In the genomic region with DNA sequence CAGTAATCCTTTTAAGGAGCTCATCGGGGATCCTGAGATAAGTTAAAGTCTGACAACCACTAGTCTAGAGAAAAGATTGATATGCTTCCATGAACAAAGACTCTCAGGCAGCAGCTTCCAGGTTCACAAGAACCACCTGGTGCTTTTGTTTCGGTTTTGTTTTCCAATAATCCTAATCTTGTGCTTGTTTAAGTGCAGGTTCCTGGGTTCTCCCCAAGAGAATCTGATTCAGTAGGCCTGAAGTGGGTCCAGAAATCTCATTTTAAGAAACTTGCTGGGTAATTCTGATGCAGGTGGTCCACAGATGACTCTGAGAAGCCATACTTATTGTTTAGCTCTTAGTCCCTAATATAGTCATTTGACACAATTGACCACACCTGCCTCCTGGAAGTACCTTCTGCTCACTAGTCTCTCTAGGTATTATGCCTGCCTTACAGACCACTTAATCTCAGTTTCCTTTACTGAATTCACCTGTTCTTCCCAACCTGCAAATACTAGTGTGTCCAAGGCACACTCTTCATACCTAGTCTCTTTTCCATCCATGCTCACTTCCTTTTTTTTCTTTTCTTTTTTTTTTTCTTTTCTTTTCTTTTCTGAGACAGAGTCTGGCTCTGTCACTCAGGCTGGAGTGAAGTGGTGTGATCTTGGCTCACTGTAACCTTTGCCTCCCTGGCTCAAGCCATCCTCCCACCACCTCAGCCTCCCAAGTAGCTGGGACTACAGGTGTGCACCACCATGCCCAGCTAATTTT, we compare ENCODE assay signal across 11 cellular contexts. TPM values are rescaled to one million over a fixed set of nuclear protein-coding genes. Genes with fewer than 3 reads are reported as not detected.
A peak's percentile ranks its signal among the peaks of the same experiment; 100 is the strongest.
DNase-seq lines count a peak whose midpoint lies in the region; ATAC-seq lines count a peak whose summit lies in the region.
"Had no signal": no experiment of that assay in that cellular context is flagged by ENCODE, and none has a peak within 500 bp of the region (broad histone marks: within the 10 kb centered on the region; RNA-seq: fewer than 3 reads in every experiment).

No MANE protein-coding gene starts in this region.

- no peaks in the 10 kb centered on the region for H3K9me3 Mint-ChIP-seq in activated naive CD4-positive, alpha-beta T cell treated with anti-CD3 and anti-CD28 coated beads, Interleukin-2, amount 50 U/mL, for 72 hours

- peak; percentile 31 to 88 for ATAC-seq in activated naive CD4-positive, alpha-beta T cell treated with anti-CD3 and anti-CD28 coated beads, Interleukin-2, amount 50 U/mL, for 72 hours
- ATAC-seq in HG02571 (IDR thresholded peaks at IDR 0.05; ENCODE audit: unreplicated experiment): peak; percentile 59
- peak; percentile 73 for ATAC-seq in HG03469 (IDR thresholded peaks at IDR 0.05; ENCODE audit: unreplicated experiment)
- no peak for ATAC-seq in sciatic nerve

- no peaks in the 10 kb centered on the region for H3K36me3 Mint-ChIP-seq in activated naive CD4-positive, alpha-beta T cell treated with anti-CD3 and anti-CD28 coated beads, Interleukin-2, amount 50 U/mL, for 72 hours

- no peak for DNase-seq in activated naive CD4-positive, alpha-beta T cell treated with anti-CD3 and anti-CD28 coated beads, Interleukin-2, amount 50 U/mL, for 72 hours (ENCODE audit: low spot score in 2 of 2)
- DNase-seq in activated naive CD4-positive, alpha-beta T cell treated with anti-CD3 and anti-CD28 coated beads, Interleukin-2, amount 50 U/mL, for 16 hours: no peak
- DNase-seq in sciatic nerve (ENCODE audit: low spot score): no peak
- no peak for DNase-seq in 8988T
- DNase-seq in anterior cingulate cortex (lab: John Stamatoyannopoulos, UW): no peak
- DNase-seq in stimulated activated CD8-positive, alpha-beta memory T cell treated with anti-CD3 and anti-CD28 coated beads, Interleukin-4, amount 100 ng/mL, for 48 hours: no peak
- DNase-seq: activated T-cell treated with anti-CD3 and anti-CD28 coated beads, Interleukin-2, amount 50 U/mL, for 48 hours; NCI-H1417 treated with DMSO at 0.1 percent for 48 hours; occipital lobe had no signal

- H3K27ac Mint-ChIP-seq in activated naive CD4-positive, alpha-beta T cell treated with anti-CD3 and anti-CD28 coated beads, Interleukin-2, amount 50 U/mL, for 72 hours: no peak overlapping the region

- intact Hi-C loops in sciatic nerve (cut with DNase I): no loop called here

RNA-seq across cellular contexts. Expression of a gene that starts 20.5 kb away (rescaled TPM):
- 1 to 10 TPM; 1.5 to 3.3 TPM for total RNA-seq in activated naive CD4-positive, alpha-beta T cell treated with anti-CD3 and anti-CD28 coated beads, Interleukin-2, amount 50 U/mL, for 72 hours
- total RNA-seq in sciatic nerve: 6.4 TPM
